In the genomic region with DNA sequence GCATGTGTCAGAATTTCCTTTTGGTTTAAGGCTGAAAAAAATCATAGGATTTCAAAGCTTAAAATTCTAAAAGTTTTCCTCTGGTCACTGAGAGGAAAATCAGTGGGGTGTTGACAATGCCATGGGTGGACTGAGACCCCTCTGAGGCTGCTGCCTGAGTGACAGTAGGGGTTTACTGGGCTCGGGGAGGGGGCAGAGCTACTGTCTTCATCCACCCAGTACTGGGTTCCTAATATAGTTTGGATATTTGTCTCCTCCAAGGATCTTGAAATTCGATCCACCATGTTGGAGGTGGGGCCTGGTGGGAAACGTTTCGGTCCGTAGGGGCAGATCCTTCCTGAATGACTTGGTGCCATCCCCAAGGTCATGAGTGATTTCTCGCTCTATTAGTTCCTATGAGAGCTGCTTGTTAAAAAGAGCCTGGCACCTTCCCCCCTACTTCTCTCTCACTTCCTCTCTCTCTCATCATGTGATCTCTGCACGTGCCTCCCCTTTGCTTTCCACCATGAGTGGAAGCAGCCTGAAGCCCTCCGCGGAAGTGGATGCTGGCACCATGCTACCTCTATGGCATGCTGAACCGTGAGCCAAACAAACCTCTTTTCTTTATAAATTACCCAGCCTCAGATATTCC, we compare ENCODE assay signal across 15 cellular contexts.
"Had no signal": no experiment of that assay in that cellular context is flagged by ENCODE, and none has a peak within 500 bp of the region (broad histone marks: within the 10 kb centered on the region; RNA-seq: fewer than 3 reads in every experiment).

No MANE protein-coding gene starts in this region.

- FAIRE-seq: kidney had no signal

- H3K9me3 ChIP-seq: ovary, thoracic aorta had no signal

- H3K27me3 ChIP-seq: hepatocyte, ovary had no signal

- ATAC-seq: activated CD4-positive, CD25-positive, alpha-beta regulatory T cell treated with anti-CD3 and anti-CD28 coated beads, Interleukin-2, amount 50 U/mL, for 24 hours; left ventricle myocardium superior had no signal

- H3K79me2 ChIP-seq: hepatocyte had no signal

- H3K4me2 ChIP-seq: hepatocyte had no signal

- H3K4me3 ChIP-seq: hepatocyte, ovary, thoracic aorta had no signal

- H3K36me3 ChIP-seq: brain microvascular endothelial cell, ovary, thoracic aorta had no signal

- H3K27ac Mint-ChIP-seq: activated naive CD4-positive, alpha-beta T cell treated with anti-CD3 and anti-CD28 coated beads, Interleukin-2, amount 50 U/mL, for 24 hours; dendritic cell treated with granulocyte-macrophage colony-stimulating factor and Interleukin-4, amounts not matched to agents 40 ng/mL and 50 ng/mL, for 4 days had no signal

- H3K9me3 Mint-ChIP-seq: activated naive CD4-positive, alpha-beta T cell treated with anti-CD3 and anti-CD28 coated beads, Interleukin-2, amount 50 U/mL, for 24 hours; neural crest cell; T-helper 2 cell treated with Interferon-gamma antibody and Interleukin-4, amounts not matched to agents 5 μg/mL and 100 μg/mL, for 36 hours had no signal

- H3K27ac ChIP-seq: brain microvascular endothelial cell, hepatocyte, ovary, thoracic aorta had no signal

- H3K27me3 Mint-ChIP-seq: activated naive CD4-positive, alpha-beta T cell treated with anti-CD3 and anti-CD28 coated beads, Interleukin-2, amount 50 U/mL, for 24 hours; dendritic cell treated with granulocyte-macrophage colony-stimulating factor and Interleukin-4, amounts not matched to agents 40 ng/mL and 50 ng/mL, for 4 days had no signal

- DNase-seq: activated CD8-positive, alpha-beta memory T cell treated with anti-CD3 and anti-CD28 coated beads for 24 hours; brain microvascular endothelial cell; kidney; left ventricle myocardium superior; mesendoderm; ovary; stimulated activated CD4-positive, alpha-beta T cell treated with anti-CD3 and anti-CD28 coated beads, Interleukin-2, amount 100 ng/mL, for 48 hours; stimulated activated naive CD4-positive, alpha-beta T cell treated with Interleukin-2 at 50 U/mL for 16 hours had no signal

- H2AFZ ChIP-seq: hepatocyte had no signal

- H3K4me3 Mint-ChIP-seq: activated naive CD4-positive, alpha-beta T cell treated with anti-CD3 and anti-CD28 coated beads, Interleukin-2, amount 50 U/mL, for 24 hours; dendritic cell treated with granulocyte-macrophage colony-stimulating factor and Interleukin-4, amounts not matched to agents 40 ng/mL and 50 ng/mL, for 4 days; neural crest cell had no signal

- H3K36me3 Mint-ChIP-seq: activated naive CD4-positive, alpha-beta T cell treated with anti-CD3 and anti-CD28 coated beads, Interleukin-2, amount 50 U/mL, for 24 hours had no signal
